In the genomic region with DNA sequence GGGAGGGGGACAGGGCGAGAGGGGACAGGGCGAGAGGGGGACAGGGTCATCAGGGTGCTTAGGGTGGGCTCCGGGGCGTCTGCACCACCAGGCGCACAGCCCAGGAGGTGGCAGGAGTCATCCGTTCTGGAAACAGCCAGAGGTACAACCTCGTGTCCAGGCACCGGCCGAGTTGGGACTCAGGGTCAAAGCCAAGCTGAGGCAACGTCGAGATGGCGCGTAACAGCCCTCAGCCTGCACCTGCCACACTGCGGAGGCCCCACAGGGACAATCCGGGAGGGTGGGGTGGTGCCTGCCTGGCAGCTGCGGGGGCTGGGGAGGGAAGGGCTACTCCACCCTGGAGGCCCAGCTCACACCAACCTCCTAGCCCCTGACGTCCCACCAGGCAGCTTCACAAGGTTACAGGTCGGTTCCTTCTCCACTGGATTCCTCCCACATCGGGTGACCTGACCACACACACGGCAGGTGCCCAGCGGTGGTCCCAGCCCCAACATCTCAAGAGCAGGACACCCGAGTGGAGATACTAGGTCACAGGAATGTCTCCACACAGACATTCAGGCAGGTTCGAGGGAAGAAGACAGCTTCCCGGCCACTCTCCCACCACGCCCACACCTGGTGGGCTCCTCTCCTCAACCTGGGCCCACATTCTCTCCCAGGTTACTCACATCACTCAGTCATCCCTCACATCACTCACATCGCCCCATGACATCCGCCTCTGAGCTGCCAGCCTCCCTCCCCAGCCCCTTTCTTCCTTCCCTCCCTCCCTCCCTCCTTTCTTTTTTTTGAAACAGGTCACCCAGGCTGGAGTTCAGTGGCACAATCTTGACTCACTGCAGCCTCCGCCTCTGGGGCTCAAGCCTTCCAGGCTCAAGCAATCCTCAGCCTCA, we compare ENCODE assay signal across 21 cellular contexts. TPM values are rescaled to one million over a fixed set of nuclear protein-coding genes. Genes with fewer than 3 reads are reported as not detected.
DNase-seq lines count a peak whose midpoint lies in the region; ATAC-seq, FAIRE-seq and TF ChIP-seq lines count a peak whose summit lies in the region.
"Had no signal": no experiment of that assay in that cellular context is flagged by ENCODE, and none has a peak within 500 bp of the region (broad histone marks: within the 10 kb centered on the region; RNA-seq: fewer than 3 reads in every experiment).

No MANE protein-coding gene starts in this region.

- FAIRE-seq in HepG2 (lab: Jason Lieb, UNC) = no peak
- FAIRE-seq: keratinocyte had no signal

- no peak overlapping the region for H3K9ac ChIP-seq in HepG2 (ENCODE audit: insufficient read depth, low read depth, low read length)

- H3K4me2 ChIP-seq in HepG2 (ENCODE audit: low read depth, low read length) = no peak overlapping the region
- H3K4me2 ChIP-seq in hepatocyte = no peak overlapping the region

- H3K36me3 ChIP-seq in right lobe of liver = peaks cover 0 to 16% (median 7%) of the 10 kb centered on the region in 4 donors
- peaks cover 2 to 10% of the 10 kb centered on the region in 2 experiments; a peak in 3 of 5 replicates for H3K36me3 ChIP-seq in HepG2 (replicated peaks in 1 of 2; ENCODE audit: control insufficient read depth in 1 of 2, insufficient read depth in 2 of 2, low read length in 2 of 2)
- no peaks in the 10 kb centered on the region for H3K36me3 ChIP-seq in hepatocyte (replicated peaks; ENCODE audit: insufficient read depth, low read depth)
- H3K36me3 ChIP-seq in aorta (ENCODE audit: control insufficient read depth in 1 of 2, insufficient read depth in 2 of 2, low read length in 1 of 2) = no peaks in the 10 kb centered on the region

- no peak overlapping the region for H3K27ac Mint-ChIP-seq in nephron progenitor cell

- POLR2A ChIA-PET in HepG2 (lab: Yijun Ruan, JAX) = interaction anchor here (1.1 kb wide), 1 partner anchor 43 kb away, joined by 3 read pairs; no protein-coding TSS in a partner anchor

- no peaks in the 10 kb centered on the region for H3K9me3 Mint-ChIP-seq in nephron progenitor cell
- H3K9me3 Mint-ChIP-seq: CD8-positive, alpha-beta memory T cell had no signal

- H4K20me1 ChIP-seq in HepG2 (ENCODE audit: insufficient read depth, low read length) (peaks cover 4% of the 10 kb centered on the region), hepatocyte (ENCODE audit: insufficient read depth, poor library complexity, severe bottlenecking) (no peaks in the 10 kb centered on the region)

- no peaks in the 10 kb centered on the region for H3K9me2 ChIP-seq in hepatocyte (replicated peaks; ENCODE audit: insufficient read depth)

- TF ChIP-seq CTCF in right lobe of liver (IDR thresholded peaks at IDR 0.05) (no peak), HepG2 (CRISPR knock-in tag; IDR thresholded peaks at IDR 0.05) (no peak; the same call in 1 of the 2 replicates), hepatocyte (IDR thresholded peaks at IDR 0.05; ENCODE audit: poor library complexity) (no peak), nephron progenitor cell (IDR thresholded peaks at IDR 0.05) (no peak)

- in situ Hi-C loops in HepG2 (cut with HindIII; ENCODE audit: extremely low pct_ligation_motif_present, low pct_unique_long_range_greater_than_20kb) = no loop called here

- H3K9me3 ChIP-seq in right lobe of liver = no peaks in the 10 kb centered on the region
- H3K9me3 ChIP-seq in HepG2 (ENCODE audit: low read length) = no peaks in the 10 kb centered on the region
- H3K9me3 ChIP-seq in hepatocyte (ENCODE audit: low read depth) = no peaks in the 10 kb centered on the region
- H3K9me3 ChIP-seq in aorta (ENCODE audit: control insufficient read depth, low read length) = no peaks in the 10 kb centered on the region

- BruUV-seq in HepG2 (replicated peaks; lab: Mats Ljungman, UMichigan) = no TSS peak

- H3K79me2 ChIP-seq in HepG2 (ENCODE audit: insufficient read depth, low read length) (no peaks in the 10 kb centered on the region), hepatocyte (no peaks in the 10 kb centered on the region)

- peak in 2 of 3 donors; percentile 28 to 55 for DNase-seq in right lobe of liver
- DNase-seq in HepG2 (ENCODE audit: low spot score) = no peak
- peak; percentile 23 for DNase-seq in hepatocyte (ENCODE audit: low spot score)
- no peak for DNase-seq in nephron progenitor cell
- DNase-seq in aorta = peak; percentile 54 to 77
- DNase-seq in NCI-H1417 treated with DMSO at 0.1 percent for 48 hours (lab: John Stamatoyannopoulos, UW) = no peak
- DNase-seq in C1 segment of cervical spinal cord (lab: John Stamatoyannopoulos, UW) = no peak
- DNase-seq: activated effector memory CD4-positive, alpha-beta T cell treated with anti-CD3 and anti-CD28 coated beads, Interleukin-2, amount 50 U/mL, for 16 hours; IMR-90; MV-4-11; naive thymus-derived CD4-positive, alpha-beta T cell; NCI-H82; RPMI8226; stimulated activated CD4-positive, alpha-beta T cell treated with anti-CD3 and anti-CD28 coated beads, Interleukin-4, amount 100 ng/mL, for 4 hours; trophoblast cell; WERI-Rb-1 had no signal

- 82% methylated on average over 9 of the region's 28 CpGs for WGBS in right lobe of liver (ENCODE audit: insufficient coverage, low coverage, low lambda C conversion rate, missing lambda C conversion rate)
- 96% methylated on average over 16 of the region's 28 CpGs for WGBS in HepG2 (ENCODE audit: low lambda C conversion rate)
- WGBS in hepatocyte (ENCODE audit: low lambda C conversion rate, missing lambda C conversion rate) = 74% methylated on average over 14 of the region's 28 CpGs
- WGBS in aorta, 2 donors = 46 to 60% methylated on average over 25 to 28 of the region's 28 CpGs

- no peak for TF ChIP-seq EP300 in HepG2 (IDR thresholded peaks at IDR 0.05; ENCODE audit: low read depth in 2 of 2, low read length in 2 of 2)
- no peak for TF ChIP-seq EP300 in HepG2 (CRISPR knock-in tag; IDR thresholded peaks at IDR 0.05; ENCODE audit: borderline replicate concordance)

- H3K27me3 Mint-ChIP-seq in nephron progenitor cell (ENCODE audit: low read depth, poor library complexity) = peaks cover 18% of the 10 kb centered on the region
- H3K27me3 Mint-ChIP-seq: CD8-positive, alpha-beta memory T cell had no signal

- peaks cover 46% of the 10 kb centered on the region for H3K4me1 Mint-ChIP-seq in nephron progenitor cell
- H3K4me1 Mint-ChIP-seq: CD8-positive, alpha-beta memory T cell had no signal

- peak overlapping the region; percentile 25 for H3K4me3 Mint-ChIP-seq in nephron progenitor cell
- H3K4me3 Mint-ChIP-seq: CD8-positive, alpha-beta memory T cell had no signal

- H2AFZ ChIP-seq in HepG2 (ENCODE audit: low read length) (no peak overlapping the region), hepatocyte (no peak overlapping the region)

- H3K27ac ChIP-seq in right lobe of liver (no peak overlapping the region), HepG2 (ENCODE audit: extremely low read length, insufficient read depth, low read length) (no peak overlapping the region), hepatocyte (no peak overlapping the region), aorta (ENCODE audit: low read depth in 1 of 2, low read length in 2 of 2) (no peak overlapping the region)
- H3K27ac ChIP-seq: coronary artery had no signal

- H3K4me1 ChIP-seq in right lobe of liver = no peaks in the 10 kb centered on the region
- H3K4me1 ChIP-seq in HepG2 (ENCODE audit: insufficient read depth, low read length) = no peaks in the 10 kb centered on the region
- H3K4me1 ChIP-seq in hepatocyte (ENCODE audit: insufficient read depth) = no peaks in the 10 kb centered on the region
- H3K4me1 ChIP-seq in aorta (ENCODE audit: control insufficient read depth in 1 of 2, insufficient read depth in 2 of 2, low read length in 2 of 2) = no peaks in the 10 kb centered on the region

- no peak for TF ChIP-seq RAD21 in HepG2 (CRISPR knock-in tag; IDR thresholded peaks at IDR 0.05)

- no peaks in the 10 kb centered on the region for H3K27me3 ChIP-seq in right lobe of liver
- H3K27me3 ChIP-seq in HepG2 (ENCODE audit: control insufficient read depth in 1 of 2, insufficient read depth in 2 of 2, low read length in 2 of 2) = no peaks in the 10 kb centered on the region
- no peaks in the 10 kb centered on the region for H3K27me3 ChIP-seq in hepatocyte
- no peaks in the 10 kb centered on the region for H3K27me3 ChIP-seq in aorta (ENCODE audit: control insufficient read depth in 1 of 2, insufficient read depth in 2 of 2, low read length in 1 of 2)

- TF ChIP-seq POLR2A in right lobe of liver (IDR thresholded peaks at IDR 0.05) = no peak
- TF ChIP-seq POLR2A in HepG2 (IDR thresholded peaks at IDR 0.05; ENCODE audit: insufficient read depth in 1 of 2, low read depth in 2 of 2, low read length in 2 of 2) = no peak

- peak; percentile 49 to 72 (median 60) for ATAC-seq in right lobe of liver
- ATAC-seq in HepG2 = no peak
- ATAC-seq in aorta (ENCODE audit: low FRiP score) = no peak
- no peak for ATAC-seq in GM18858 (IDR thresholded peaks at IDR 0.05; ENCODE audit: unreplicated experiment)
- ATAC-seq: esophagus mucosa; naive thymus-derived CD4-positive, alpha-beta T cell had no signal

- intact Hi-C loops in right lobe of liver (cut with DNase I) = no loop called here
- intact Hi-C loops in HepG2 (cut with micrococcal nuclease; ENCODE audit: unreplicated experiment) = no loop called here
- intact Hi-C loops in aorta (cut with DNase I) = no loop called here

- CTCF ChIA-PET in HepG2 (lab: Yijun Ruan, JAX; ENCODE audit: low intra/inter-chr PET ratio, low total read pairs) = no interaction called here

- peaks cover 8% of the 10 kb centered on the region for H3K36me3 Mint-ChIP-seq in nephron progenitor cell (ENCODE audit: low read depth)

- H3K4me3 ChIP-seq in right lobe of liver (no peak overlapping the region), HepG2 (replicated peaks in 1 of 3; ENCODE audit: insufficient read depth in 1 of 3, low read depth in 2 of 3, low read length in 3 of 3) (no peak overlapping the region), hepatocyte (no peak overlapping the region), aorta (ENCODE audit: low read length in 2 of 2) (no peak overlapping the region)
- H3K4me3 ChIP-seq: coronary artery had no signal

RNA-seq across cellular contexts. Expression of gene RPH3AL, which starts 47.3 kb away (rescaled TPM):
- total RNA-seq in right lobe of liver (10 to 100 TPM; 17.6 to 74.0 (median 25.7) TPM), HepG2 (2016; rRNA removed; fragmentation: Illumina TruSeq; extraction: Trizol) (6.7 and 7.8 TPM in 2 replicates), hepatocyte (7.0 and 10.2 TPM in 2 replicates), aorta (10 to 100 TPM; 12.5 to 18.1 TPM)
- total RNA-seq in HepG2 (2016; cell fraction: cytosol; rRNA removed; fragmentation: Illumina TruSeq; extraction: Trizol; ENCODE audit: low read depth) = 10.8 and 13.9 TPM in 2 replicates
- total RNA-seq in HepG2 (2016; cell fraction: insoluble cytoplasmic fraction; rRNA removed; fragmentation: Illumina TruSeq; extraction: Trizol) = 8.0 and 8.6 TPM in 2 replicates
- total RNA-seq in HepG2 (2016; cell fraction: membrane; rRNA removed; fragmentation: Illumina TruSeq; extraction: Trizol) = 12.1 and 13.4 TPM in 2 replicates
- 6.4 and 8.4 TPM in 2 replicates for total RNA-seq in HepG2 (2016; cell fraction: nucleus; rRNA removed; fragmentation: Illumina TruSeq; extraction: Trizol)
- polyA plus RNA-seq in HepG2 (2011; rRNA removed) (16.4 and 20.7 TPM in 2 replicates), hepatocyte (7.6 and 12.0 TPM in 2 replicates), aorta (1 to 10 TPM; 1.6 to 3.5 TPM)
- polyA plus RNA-seq in HepG2 (2011; cell fraction: cytosol; rRNA removed) = 14.3 and 17.0 TPM in 2 replicates
- polyA plus RNA-seq in HepG2 (2011; cell fraction: nucleus; rRNA removed) = 21.3 and 26.7 TPM in 2 replicates
- polyA plus RNA-seq in HepG2 (2012) = 11.7 and 14.0 TPM in 2 replicates
- polyA plus RNA-seq in HepG2 (2016; cell fraction: cytosol; fragmentation: Illumina TruSeq; extraction: Trizol; ENCODE audit: low read depth) = 4.1 and 4.3 TPM in 2 replicates
- polyA plus RNA-seq in HepG2 (2016; cell fraction: insoluble cytoplasmic fraction; fragmentation: Illumina TruSeq; extraction: Trizol; ENCODE audit: low read depth) = 6.7 and 7.3 TPM in 2 replicates
- polyA plus RNA-seq in HepG2 (2016; cell fraction: membrane; fragmentation: Illumina TruSeq; extraction: Trizol; ENCODE audit: low read depth) = 9.3 and 12.3 TPM in 2 replicates
- polyA plus RNA-seq in HepG2 (2016; cell fraction: nucleus; fragmentation: Illumina TruSeq; extraction: Trizol; ENCODE audit: insufficient read depth, low read depth) = 8.0 and 9.6 TPM in 2 replicates
- 4.7 and 30.0 TPM in 2 replicates for polyA minus RNA-seq in HepG2 (2011; rRNA and poly(A)+ RNA removed; ENCODE audit: low replicate concordance)
- 12.5 TPM in 2 replicates for polyA minus RNA-seq in HepG2 (2011; cell fraction: cytosol; rRNA and poly(A)+ RNA removed)
- polyA minus RNA-seq in HepG2 (2011; cell fraction: nucleus; rRNA and poly(A)+ RNA removed) = 29.4 and 31.1 TPM in 2 replicates

Comparison
In these comparisons a context has a peak if more than half of its experiments do, and no peak if none do; other contexts are left out.
1. ATAC-seq: peak in right lobe of liver (4 of 4); none in HepG2 (single experiment), aorta (single experiment) and GM18858 (single experiment).
2. DNase-seq: peak in right lobe of liver (2 of 3), hepatocyte (single experiment) and aorta (2 of 2); none in HepG2 (single experiment), nephron progenitor cell (single experiment), NCI-H1417 treated with DMSO at 0.1 percent for 48 hours (single experiment) and C1 segment of cervical spinal cord (0 of 14).